In genomic region chr20:40073535-40074111, GRCh38 we compare ENCODE assay signal across 1 cellular context.
TF ChIP-seq lines count a peak whose summit lies in the region.

No MANE protein-coding gene starts in this region.

TF ChIP-seq in H1, 55 proteins besides CTCF, POLR2A, EP300 and RAD21 (continued from another document):
- TF ChIP-seq, protein P1, sequence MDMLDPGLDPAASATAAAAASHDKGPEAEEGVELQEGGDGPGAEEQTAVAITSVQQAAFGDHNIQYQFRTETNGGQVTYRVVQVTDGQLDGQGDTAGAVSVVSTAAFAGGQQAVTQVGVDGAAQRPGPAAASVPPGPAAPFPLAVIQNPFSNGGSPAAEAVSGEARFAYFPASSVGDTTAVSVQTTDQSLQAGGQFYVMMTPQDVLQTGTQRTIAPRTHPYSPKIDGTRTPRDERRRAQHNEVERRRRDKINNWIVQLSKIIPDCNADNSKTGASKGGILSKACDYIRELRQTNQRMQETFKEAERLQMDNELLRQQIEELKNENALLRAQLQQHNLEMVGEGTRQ (IDR thresholded peaks at IDR 0.05; ENCODE audit: low read length), result no peak
